In genomic region chr6:89928604-89929003, GRCh38 we compare ENCODE assay signal across 16 cellular contexts. TPM values are rescaled to one million over a fixed set of nuclear protein-coding genes. Genes with fewer than 3 reads are reported as not detected.
DNase-seq lines count a peak whose midpoint lies in the region; ATAC-seq and TF ChIP-seq lines count a peak whose summit lies in the region.
"Had no signal": no experiment of that assay in that cellular context is flagged by ENCODE, and none has a peak within 500 bp of the region (broad histone marks: within the 10 kb centered on the region; RNA-seq: fewer than 3 reads in every experiment).

No MANE protein-coding gene starts in this region.

- CTCF ChIA-PET in SK-N-SH (lab: Yijun Ruan, JAX) = interaction anchor here (1.0 to 1.7 kb wide), 2 partner anchors 12 to 551 kb away, joined by 4 to 10 read pairs; no protein-coding TSS in a partner anchor

- no peaks in the 10 kb centered on the region for H3K9me2 ChIP-seq in SK-N-SH

- H3K9me3 ChIP-seq in SK-N-SH = no peaks in the 10 kb centered on the region
- H3K9me3 ChIP-seq: thyroid gland had no signal

- peaks cover 0 to 2% of the 10 kb centered on the region in 2 donors for H3K9me3 Mint-ChIP-seq in stimulated activated naive B cell treated with anti-CD40 and anti-IgM and Interleukin-4, amounts not matched to agents 10 μg/mL and 1 μg/mL and 100 μg/mL, for 72 hours
- H3K9me3 Mint-ChIP-seq: activated B cell treated with CpG ODN at 0.5 μM for 24 hours, memory B cell had no signal

- no peak for ATAC-seq in stimulated activated naive B cell treated with anti-CD40 and anti-IgM and Interleukin-4, amounts not matched to agents 10 μg/mL and 1 μg/mL and 100 μg/mL, for 72 hours (replicated peaks)
- ATAC-seq in left ventricle myocardium superior = no peak
- ATAC-seq in GM21515 (IDR thresholded peaks at IDR 0.05; ENCODE audit: unreplicated experiment) = no peak

- no peaks in the 10 kb centered on the region for H3F3A ChIP-seq in SK-N-SH (replicated peaks; ENCODE audit: insufficient read depth)

- no peak overlapping the region for H3K4me2 ChIP-seq in SK-N-SH

- H4K20me1 ChIP-seq in SK-N-SH (ENCODE audit: insufficient read depth) = no peaks in the 10 kb centered on the region

- peaks cover 15 to 44% of the 10 kb centered on the region in 2 donors for H3K4me1 Mint-ChIP-seq in stimulated activated naive B cell treated with anti-CD40 and anti-IgM and Interleukin-4, amounts not matched to agents 10 μg/mL and 1 μg/mL and 100 μg/mL, for 72 hours

- WGBS in SK-N-SH (ENCODE audit: low lambda C conversion rate) = 34% methylated on average over 6 of the region's 6 CpGs

- H3K4me3 ChIP-seq in SK-N-SH (ENCODE audit: low read depth in 2 of 2, low read length in 1 of 2) = no peak overlapping the region
- H3K4me3 ChIP-seq: coronary artery, SK-N-MC, thyroid gland had no signal

- DNase-seq in activated T-cell treated with anti-CD3 and anti-CD28 coated beads for 4 hours (peak; percentile 46), SK-N-SH (no peak), dermis microvascular lymphatic vessel endothelial cell (ENCODE audit: low read depth in 2 of 2) (peak; percentile 24 to 79), left ventricle myocardium superior (no peak), C1 segment of cervical spinal cord (lab: John Stamatoyannopoulos, UW) (no peak)
- no peak for DNase-seq in activated T-cell treated with anti-CD3 and anti-CD28 coated beads, Interleukin-2, amount 50 U/mL, for 48 hours
- no peak for DNase-seq in stimulated activated naive B cell treated with anti-CD40 and anti-IgM and Interleukin-4, amounts not matched to agents 10 μg/mL and 1 μg/mL and 100 μg/mL, for 72 hours
- DNase-seq: activated B cell treated with CpG ODN at 0.5 μM for 24 hours, activated gamma-delta T cell treated with Interleukin-2 at 50 U/mL for 16 hours, NCI-H2171, thyroid gland had no signal

- no peak for TF ChIP-seq RAD21 in SK-N-SH (IDR thresholded peaks at IDR 0.05; ENCODE audit: low read length)

- H3K36me3 ChIP-seq in SK-N-SH (replicated peaks in 1 of 2; ENCODE audit: control insufficient read depth in 1 of 2, insufficient read depth in 2 of 2, low read length in 1 of 2) = no peaks in the 10 kb centered on the region
- H3K36me3 ChIP-seq: thyroid gland had no signal

- H3K9ac ChIP-seq in SK-N-SH = peak overlapping the region; percentile 15; the same call in 1 of the 2 replicates

- no peak for TF ChIP-seq EP300 in SK-N-SH (IDR thresholded peaks at IDR 0.05; ENCODE audit: borderline replicate concordance in 1 of 2, low read depth in 1 of 2, low read length in 1 of 2)

- no peaks in the 10 kb centered on the region for H3K27me3 ChIP-seq in SK-N-SH (ENCODE audit: insufficient read depth)
- H3K27me3 ChIP-seq: thyroid gland had no signal

- POLR2A ChIA-PET in SK-N-SH (lab: Yijun Ruan, JAX) = no interaction called here

- peaks cover 3 to 7% of the 10 kb centered on the region in 2 experiments; a peak in 2 of 4 replicates for H3K4me1 ChIP-seq in SK-N-SH (ENCODE audit: control insufficient read depth in 1 of 2, insufficient read depth in 2 of 2, low read depth in 1 of 2, low read length in 1 of 2)
- H3K4me1 ChIP-seq: thyroid gland had no signal

- no peak overlapping the region for H3K4me3 Mint-ChIP-seq in stimulated activated naive B cell treated with anti-CD40 and anti-IgM and Interleukin-4, amounts not matched to agents 10 μg/mL and 1 μg/mL and 100 μg/mL, for 72 hours
- H3K4me3 Mint-ChIP-seq: activated B cell treated with CpG ODN at 0.5 μM for 24 hours, memory B cell had no signal

- TF ChIP-seq CTCF in SK-N-SH (IDR thresholded peaks at IDR 0.05) = no peak

- H3K36me3 Mint-ChIP-seq in stimulated activated naive B cell treated with anti-CD40 and anti-IgM and Interleukin-4, amounts not matched to agents 10 μg/mL and 1 μg/mL and 100 μg/mL, for 72 hours = peaks cover 43 to 69% of the 10 kb centered on the region in 2 donors

- intact Hi-C loops in left ventricle myocardium superior (cut with micrococcal nuclease) = no loop called here

- no peaks in the 10 kb centered on the region for H3K27me3 Mint-ChIP-seq in stimulated activated naive B cell treated with anti-CD40 and anti-IgM and Interleukin-4, amounts not matched to agents 10 μg/mL and 1 μg/mL and 100 μg/mL, for 72 hours
- H3K27me3 Mint-ChIP-seq: activated B cell treated with CpG ODN at 0.5 μM for 24 hours, memory B cell had no signal

- no peaks in the 10 kb centered on the region for H3K79me2 ChIP-seq in SK-N-SH (ENCODE audit: insufficient read depth)

- H2AFZ ChIP-seq in SK-N-SH (ENCODE audit: low read depth) = peak overlapping the region; percentile 72; the same call in 1 of the 2 replicates

- peak overlapping the region; percentile 77 for H3K27ac Mint-ChIP-seq in stimulated activated naive B cell treated with anti-CD40 and anti-IgM and Interleukin-4, amounts not matched to agents 10 μg/mL and 1 μg/mL and 100 μg/mL, for 72 hours

- H3K27ac ChIP-seq in SK-N-SH (ENCODE audit: low read depth in 2 of 2, low read length in 1 of 2) = peak overlapping the region in 1 of 2 experiments; percentile 47; a peak in 2 of 4 replicates
- H3K27ac ChIP-seq: coronary artery, SK-N-MC, thyroid gland had no signal

TF ChIP-seq in SK-N-SH, 30 proteins besides CTCF, POLR2A, EP300 and RAD21:
- TF ChIP-seq PBX3 (IDR thresholded peaks at IDR 0.05) (peak; percentile 71; the same call in 1 of the 2 replicates), FOSL2 (IDR thresholded peaks at IDR 0.05; ENCODE audit: borderline replicate concordance, low read depth) (peak; percentile 53; the same call in 1 of the 2 replicates), TCF12 (IDR thresholded peaks at IDR 0.05) (peak; percentile 21; the same call in 1 of the 2 replicates), JUND (IDR thresholded peaks at IDR 0.05) (peak; percentile 58), MAX (IDR thresholded peaks at IDR 0.05; ENCODE audit: low read depth) (no peak), MXI1 (IDR thresholded peaks at IDR 0.05; ENCODE audit: low read depth, low read length) (no peak)

RNA-seq across cellular contexts. Expression of gene GJA10, which starts 34.3 kb away (rescaled TPM):
- not detected in 2 replicates for polyA plus RNA-seq in SK-N-SH (2012; rRNA removed)
- polyA plus RNA-seq in SK-N-SH (2012; cell fraction: cytosol; rRNA removed) = not detected in 2 replicates
- not detected in 2 replicates for polyA plus RNA-seq in SK-N-SH (2012; cell fraction: nucleus; rRNA removed)
- total RNA-seq in dermis microvascular lymphatic vessel endothelial cell = not detected in 2 replicates
- total RNA-seq in left ventricle myocardium superior = not detected
- total RNA-seq: activated B cell treated with CpG ODN at 0.5 μM for 24 hours, omental fat pad, thyroid gland had no signal

Comparison
In these comparisons a context has a peak if more than half of its experiments do, and no peak if none do; other contexts are left out.
1. DNase-seq: peak in activated T-cell treated with anti-CD3 and anti-CD28 coated beads for 4 hours (single experiment) and dermis microvascular lymphatic vessel endothelial cell (2 of 2); none in activated T-cell treated with anti-CD3 and anti-CD28 coated beads, Interleukin-2, amount 50 U/mL, for 48 hours (0 of 2), SK-N-SH (single experiment), stimulated activated naive B cell treated with anti-CD40 and anti-IgM and Interleukin-4, amounts not matched to agents 10 μg/mL and 1 μg/mL and 100 μg/mL, for 72 hours (single experiment), left ventricle myocardium superior (single experiment) and C1 segment of cervical spinal cord (0 of 14).